Comparison of ENCODE assay signal across 1 cellular context in genomic region chr6:138222901-138223546, GRCh38.
TF ChIP-seq lines count a peak whose summit lies in the region.

No MANE protein-coding gene starts in this region.

TF ChIP-seq in HepG2, 621 proteins besides CTCF, POLR2A, EP300 and RAD21 (continued from another document and continues in another):
- TF ChIP-seq, protein P1, sequence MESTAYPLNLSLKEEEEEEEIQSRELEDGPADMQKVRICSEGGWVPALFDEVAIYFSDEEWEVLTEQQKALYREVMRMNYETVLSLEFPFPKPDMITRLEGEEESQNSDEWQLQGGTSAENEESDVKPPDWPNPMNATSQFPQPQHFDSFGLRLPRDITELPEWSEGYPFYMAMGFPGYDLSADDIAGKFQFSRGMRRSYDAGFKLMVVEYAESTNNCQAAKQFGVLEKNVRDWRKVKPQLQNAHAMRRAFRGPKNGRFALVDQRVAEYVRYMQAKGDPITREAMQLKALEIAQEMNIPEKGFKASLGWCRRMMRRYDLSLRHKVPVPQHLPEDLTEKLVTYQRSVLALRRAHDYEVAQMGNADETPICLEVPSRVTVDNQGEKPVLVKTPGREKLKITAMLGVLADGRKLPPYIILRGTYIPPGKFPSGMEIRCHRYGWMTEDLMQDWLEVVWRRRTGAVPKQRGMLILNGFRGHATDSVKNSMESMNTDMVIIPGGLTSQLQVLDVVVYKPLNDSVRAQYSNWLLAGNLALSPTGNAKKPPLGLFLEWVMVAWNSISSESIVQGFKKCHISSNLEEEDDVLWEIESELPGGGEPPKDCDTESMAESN (CRISPR knock-in tag; conservative IDR thresholded peaks at IDR 0.05) = 0 out of 2 replicates have a peak, but pooled peaks have one; percentile 56
- TF ChIP-seq ZNF234 (CRISPR knock-in tag; conservative IDR thresholded peaks at IDR 0.05) = no peak
- TF ChIP-seq SMAD1 (CRISPR knock-in tag; IDR thresholded peaks at IDR 0.05; ENCODE audit: borderline replicate concordance, low read depth) = no peak
- TF ChIP-seq ZNF33B (CRISPR knock-in tag; IDR thresholded peaks at IDR 0.05) = no peak
- peak; percentile 91 for TF ChIP-seq ZNF317 (CRISPR knock-in tag; IDR thresholded peaks at IDR 0.05)
- TF ChIP-seq ZNF709 (CRISPR knock-in tag; IDR thresholded peaks at IDR 0.05) = 0 out of 2 replicates have a peak, but pooled peaks have one; percentile 48
- TF ChIP-seq ZSCAN5A (CRISPR knock-in tag; IDR thresholded peaks at IDR 0.05; ENCODE audit: borderline replicate concordance) = no peak
- TF ChIP-seq ZNF235 (CRISPR knock-in tag; IDR thresholded peaks at IDR 0.05; ENCODE audit: borderline replicate concordance) = no peak
- TF ChIP-seq, protein P2, sequence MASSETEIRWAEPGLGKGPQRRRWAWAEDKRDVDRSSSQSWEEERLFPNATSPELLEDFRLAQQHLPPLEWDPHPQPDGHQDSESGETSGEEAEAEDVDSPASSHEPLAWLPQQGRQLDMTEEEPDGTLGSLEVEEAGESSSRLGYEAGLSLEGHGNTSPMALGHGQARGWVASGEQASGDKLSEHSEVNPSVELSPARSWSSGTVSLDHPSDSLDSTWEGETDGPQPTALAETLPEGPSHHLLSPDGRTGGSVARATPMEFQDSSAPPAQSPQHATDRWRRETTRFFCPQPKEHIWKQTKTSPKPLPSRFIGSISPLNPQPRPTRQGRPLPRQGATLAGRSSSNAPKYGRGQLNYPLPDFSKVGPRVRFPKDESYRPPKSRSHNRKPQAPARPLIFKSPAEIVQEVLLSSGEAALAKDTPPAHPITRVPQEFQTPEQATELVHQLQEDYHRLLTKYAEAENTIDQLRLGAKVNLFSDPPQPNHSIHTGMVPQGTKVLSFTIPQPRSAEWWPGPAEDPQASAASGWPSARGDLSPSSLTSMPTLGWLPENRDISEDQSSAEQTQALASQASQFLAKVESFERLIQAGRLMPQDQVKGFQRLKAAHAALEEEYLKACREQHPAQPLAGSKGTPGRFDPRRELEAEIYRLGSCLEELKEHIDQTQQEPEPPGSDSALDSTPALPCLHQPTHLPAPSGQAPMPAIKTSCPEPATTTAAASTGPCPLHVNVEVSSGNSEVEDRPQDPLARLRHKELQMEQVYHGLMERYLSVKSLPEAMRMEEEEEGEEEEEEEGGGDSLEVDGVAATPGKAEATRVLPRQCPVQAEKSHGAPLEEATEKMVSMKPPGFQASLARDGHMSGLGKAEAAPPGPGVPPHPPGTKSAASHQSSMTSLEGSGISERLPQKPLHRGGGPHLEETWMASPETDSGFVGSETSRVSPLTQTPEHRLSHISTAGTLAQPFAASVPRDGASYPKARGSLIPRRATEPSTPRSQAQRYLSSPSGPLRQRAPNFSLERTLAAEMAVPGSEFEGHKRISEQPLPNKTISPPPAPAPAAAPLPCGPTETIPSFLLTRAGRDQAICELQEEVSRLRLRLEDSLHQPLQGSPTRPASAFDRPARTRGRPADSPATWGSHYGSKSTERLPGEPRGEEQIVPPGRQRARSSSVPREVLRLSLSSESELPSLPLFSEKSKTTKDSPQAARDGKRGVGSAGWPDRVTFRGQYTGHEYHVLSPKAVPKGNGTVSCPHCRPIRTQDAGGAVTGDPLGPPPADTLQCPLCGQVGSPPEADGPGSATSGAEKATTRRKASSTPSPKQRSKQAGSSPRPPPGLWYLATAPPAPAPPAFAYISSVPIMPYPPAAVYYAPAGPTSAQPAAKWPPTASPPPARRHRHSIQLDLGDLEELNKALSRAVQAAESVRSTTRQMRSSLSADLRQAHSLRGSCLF (CRISPR knock-in tag; IDR thresholded peaks at IDR 0.05; ENCODE audit: borderline replicate concordance) = no peak
- TF ChIP-seq PBX3 (CRISPR knock-in tag; IDR thresholded peaks at IDR 0.05; ENCODE audit: borderline replicate concordance) = no peak
- peak; percentile 99 for TF ChIP-seq ZNF614 (CRISPR knock-in tag; IDR thresholded peaks at IDR 0.05; ENCODE audit: borderline replicate concordance)
- TF ChIP-seq RFX1 (IDR thresholded peaks at IDR 0.05) = no peak
- no peak for TF ChIP-seq NONO (IDR thresholded peaks at IDR 0.05)
- TF ChIP-seq NONO (CRISPR knock-in tag; conservative IDR thresholded peaks at IDR 0.05) = no peak
- peak; percentile 89 for TF ChIP-seq HMG20B (CRISPR knock-in tag; conservative IDR thresholded peaks at IDR 0.05)
- no peak for TF ChIP-seq ZNF879 (CRISPR knock-in tag; IDR thresholded peaks at IDR 0.05)
- TF ChIP-seq GABPA (IDR thresholded peaks at IDR 0.05; ENCODE audit: low read depth, low read length) = no peak
- TF ChIP-seq GABPA (CRISPR knock-in tag; IDR thresholded peaks at IDR 0.05; ENCODE audit: low read depth) = peak; percentile 32; the same call in 1 of the 2 replicates
- no peak for TF ChIP-seq MZF1 (CRISPR knock-in tag; IDR thresholded peaks at IDR 0.05; ENCODE audit: borderline replicate concordance)
- TF ChIP-seq ZBTB7B (CRISPR knock-in tag; IDR thresholded peaks at IDR 0.05) = peak; percentile 63; the same call in 1 of the 2 replicates
- no peak for TF ChIP-seq RARG (CRISPR knock-in tag; IDR thresholded peaks at IDR 0.05; ENCODE audit: low read depth)
- TF ChIP-seq ZKSCAN5 (CRISPR knock-in tag; IDR thresholded peaks at IDR 0.05) = no peak
- TF ChIP-seq ZNF800 (CRISPR knock-in tag; IDR thresholded peaks at IDR 0.05) = peak; percentile 75; the same call in 1 of the 2 replicates
- peak; percentile 92; the same call in 1 of the 2 replicates for TF ChIP-seq MBD4 (IDR thresholded peaks at IDR 0.05; ENCODE audit: borderline replicate concordance, low read length)
- no peak for TF ChIP-seq SP1 (IDR thresholded peaks at IDR 0.05)
- TF ChIP-seq SP1 (CRISPR knock-in tag; IDR thresholded peaks at IDR 0.05) = 0 out of 2 replicates have a peak, but pooled peaks have one; percentile 37
- TF ChIP-seq ZNF850 (CRISPR knock-in tag; conservative IDR thresholded peaks at IDR 0.05) = no peak
- no peak for TF ChIP-seq JDP2 (CRISPR knock-in tag; IDR thresholded peaks at IDR 0.05; ENCODE audit: borderline replicate concordance)
- no peak for TF ChIP-seq PHB2 (IDR thresholded peaks at IDR 0.05; ENCODE audit: partially characterized antibody)
- peak; percentile 23; the same call in 1 of the 2 replicates for TF ChIP-seq NR2F2 (IDR thresholded peaks at IDR 0.05; ENCODE audit: borderline replicate concordance, low read depth)
- TF ChIP-seq TOE1 (CRISPR knock-in tag; IDR thresholded peaks at IDR 0.05) = peak; percentile 30; the same call in 1 of the 2 replicates
- no peak for TF ChIP-seq HMGA1 (CRISPR knock-in tag; conservative IDR thresholded peaks at IDR 0.05)
- TF ChIP-seq MIER3 (CRISPR knock-in tag; IDR thresholded peaks at IDR 0.05; ENCODE audit: borderline replicate concordance) = peak; percentile 95
- TF ChIP-seq ZNF792 (CRISPR knock-in tag; IDR thresholded peaks at IDR 0.05) = peak; percentile 87; the same call in 1 of the 2 replicates
- TF ChIP-seq ZSCAN21 (CRISPR knock-in tag; IDR thresholded peaks at IDR 0.05; ENCODE audit: borderline replicate concordance) = peak; percentile 82
- TF ChIP-seq YY1 (IDR thresholded peaks at IDR 0.05; ENCODE audit: insufficient read depth, insufficient replicate concordance, low read depth, low read length) = peak; percentile 88
- no peak; the same call in 1 of the 2 replicates for TF ChIP-seq ZFX (CRISPR knock-in tag; IDR thresholded peaks at IDR 0.05; ENCODE audit: low read depth)
- 0 out of 2 replicates have a peak, but pooled peaks have one; percentile 15 for TF ChIP-seq ZNF354B (CRISPR knock-in tag; IDR thresholded peaks at IDR 0.05)
- TF ChIP-seq ZNF503 (CRISPR knock-in tag; IDR thresholded peaks at IDR 0.05) = peak; percentile 77
- no peak for TF ChIP-seq RORA (CRISPR knock-in tag; IDR thresholded peaks at IDR 0.05)
- TF ChIP-seq ZKSCAN1 (IDR thresholded peaks at IDR 0.05; ENCODE audit: low read length) = no peak
- TF ChIP-seq ZNF841 (CRISPR knock-in tag; IDR thresholded peaks at IDR 0.05; ENCODE audit: borderline replicate concordance) = no peak
- no peak for TF ChIP-seq TOPORS (CRISPR knock-in tag; IDR thresholded peaks at IDR 0.05)
- TF ChIP-seq RFX3 (CRISPR knock-in tag; IDR thresholded peaks at IDR 0.05) = no peak
- TF ChIP-seq ZC3H4 (CRISPR knock-in tag; IDR thresholded peaks at IDR 0.05; ENCODE audit: borderline replicate concordance) = no peak
- TF ChIP-seq ZBTB7A (CRISPR knock-in tag; IDR thresholded peaks at IDR 0.05) = no peak
- no peak for TF ChIP-seq RBM22 (optimal IDR thresholded peaks at IDR 0.05; ENCODE audit: low read length)
- no peak for TF ChIP-seq ETV6 (CRISPR knock-in tag; conservative IDR thresholded peaks at IDR 0.05)
- TF ChIP-seq ZNF121 (CRISPR knock-in tag; IDR thresholded peaks at IDR 0.05) = no peak
- TF ChIP-seq ZNF678 (CRISPR knock-in tag; IDR thresholded peaks at IDR 0.05) = no peak
- TF ChIP-seq, protein P3, sequence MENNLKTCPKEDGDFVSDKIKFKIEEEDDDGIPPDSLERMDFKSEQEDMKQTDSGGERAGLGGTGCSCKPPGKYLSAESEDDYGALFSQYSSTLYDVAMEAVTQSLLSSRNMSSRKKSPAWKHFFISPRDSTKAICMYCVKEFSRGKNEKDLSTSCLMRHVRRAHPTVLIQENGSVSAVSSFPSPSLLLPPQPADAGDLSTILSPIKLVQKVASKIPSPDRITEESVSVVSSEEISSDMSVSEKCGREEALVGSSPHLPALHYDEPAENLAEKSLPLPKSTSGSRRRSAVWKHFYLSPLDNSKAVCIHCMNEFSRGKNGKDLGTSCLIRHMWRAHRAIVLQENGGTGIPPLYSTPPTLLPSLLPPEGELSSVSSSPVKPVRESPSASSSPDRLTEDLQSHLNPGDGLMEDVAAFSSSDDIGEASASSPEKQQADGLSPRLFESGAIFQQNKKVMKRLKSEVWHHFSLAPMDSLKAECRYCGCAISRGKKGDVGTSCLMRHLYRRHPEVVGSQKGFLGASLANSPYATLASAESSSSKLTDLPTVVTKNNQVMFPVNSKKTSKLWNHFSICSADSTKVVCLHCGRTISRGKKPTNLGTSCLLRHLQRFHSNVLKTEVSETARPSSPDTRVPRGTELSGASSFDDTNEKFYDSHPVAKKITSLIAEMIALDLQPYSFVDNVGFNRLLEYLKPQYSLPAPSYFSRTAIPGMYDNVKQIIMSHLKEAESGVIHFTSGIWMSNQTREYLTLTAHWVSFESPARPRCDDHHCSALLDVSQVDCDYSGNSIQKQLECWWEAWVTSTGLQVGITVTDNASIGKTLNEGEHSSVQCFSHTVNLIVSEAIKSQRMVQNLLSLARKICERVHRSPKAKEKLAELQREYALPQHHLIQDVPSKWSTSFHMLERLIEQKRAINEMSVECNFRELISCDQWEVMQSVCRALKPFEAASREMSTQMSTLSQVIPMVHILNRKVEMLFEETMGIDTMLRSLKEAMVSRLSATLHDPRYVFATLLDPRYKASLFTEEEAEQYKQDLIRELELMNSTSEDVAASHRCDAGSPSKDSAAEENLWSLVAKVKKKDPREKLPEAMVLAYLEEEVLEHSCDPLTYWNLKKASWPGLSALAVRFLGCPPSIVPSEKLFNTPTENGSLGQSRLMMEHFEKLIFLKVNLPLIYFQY (CRISPR knock-in tag; IDR thresholded peaks at IDR 0.05; ENCODE audit: borderline replicate concordance) = peak; percentile 15; the same call in 1 of the 2 replicates
- peak; percentile 73 for TF ChIP-seq CEBPG (CRISPR knock-in tag; IDR thresholded peaks at IDR 0.05)
- TF ChIP-seq ZNF749 (CRISPR knock-in tag; IDR thresholded peaks at IDR 0.05; ENCODE audit: borderline replicate concordance) = no peak
- TF ChIP-seq EED (CRISPR knock-in tag; IDR thresholded peaks at IDR 0.05) = no peak
- peak; percentile 92; the same call in 1 of the 2 replicates for TF ChIP-seq SSRP1 (CRISPR knock-in tag; IDR thresholded peaks at IDR 0.05)
